In genomic region chr21:45513003-45513706, GRCh38 we compare ENCODE assay signal across 1 cellular context.
TF ChIP-seq lines count a peak whose summit lies in the region.

No MANE protein-coding gene starts in this region.

TF ChIP-seq in endothelial cell of umbilical vein, 7 proteins besides CTCF, POLR2A, EP300 and RAD21:
- no peak for TF ChIP-seq EZH2 (IDR thresholded peaks at IDR 0.05; ENCODE audit: borderline replicate concordance, low read depth, low read length, severe bottlenecking)
- no peak for TF ChIP-seq JUN (IDR thresholded peaks at IDR 0.05; ENCODE audit: borderline replicate concordance, insufficient read depth, insufficient read length, low read depth)
- no peak for TF ChIP-seq FOS (IDR thresholded peaks at IDR 0.05; ENCODE audit: borderline replicate concordance, insufficient read depth, low read length)
- TF ChIP-seq MAX (IDR thresholded peaks at IDR 0.05; ENCODE audit: insufficient read depth, insufficient read length), result no peak
- no peak for TF ChIP-seq POLR2AphosphoS5 (IDR thresholded peaks at IDR 0.05; ENCODE audit: insufficient read depth, low read depth, low read length)
- TF ChIP-seq GATA2 (IDR thresholded peaks at IDR 0.05; ENCODE audit: insufficient read depth, insufficient read length, low read depth, low read length), result no peak
- no peak for TF ChIP-seq MYC (IDR thresholded peaks at IDR 0.05; ENCODE audit: low read depth, low read length)
